22 cellular contexts compared by ENCODE assay signal in genomic region chr2:55116966-55117365, GRCh38.
"Had no signal": no experiment of that assay in that cellular context is flagged by ENCODE, and none has a peak within 500 bp of the region (broad histone marks: within the 10 kb centered on the region; RNA-seq: fewer than 3 reads in every experiment).

No MANE protein-coding gene starts in this region.

- H3K4me2 ChIP-seq: neural progenitor cell had no signal

- H3K27me3 ChIP-seq: brain microvascular endothelial cell, neural progenitor cell, tibial nerve had no signal

- H3K9me3 ChIP-seq: tibial nerve had no signal

- H3K9ac ChIP-seq: neural progenitor cell had no signal

- H3K36me3 ChIP-seq: brain microvascular endothelial cell, neural progenitor cell, tibial nerve had no signal

- H3K9me3 Mint-ChIP-seq: activated B cell treated with CpG ODN at 0.5 μM for 24 hours; activated CD4-positive, alpha-beta memory T cell treated with anti-CD3 and anti-CD28 coated beads, Interleukin-2, amount 10 ng/mL, durations not matched to agents 7 days and 5 days; activated naive CD8-positive, alpha-beta T cell treated with anti-CD3 and anti-CD28 coated beads, Interleukin-2, amount 10 ng/mL, durations not matched to agents 7 days and 5 days; activated T-helper 2 cell treated with anti-CD3 and anti-CD28 coated beads, Interferon-gamma antibody, Interleukin-2, Interleukin-4, amounts not matched to agents 10 μg/mL and 5 μg/mL and 100 μg/mL, durations not matched to agents 14 hours and 24 hours and 36 hours; central memory CD8-positive, alpha-beta T cell; effector memory CD8-positive, alpha-beta T cell; neural progenitor cell; T-cell had no signal

- DNase-seq: activated B cell treated with CpG ODN at 0.5 μM for 24 hours; activated CD4-positive, alpha-beta memory T cell treated with anti-CD3 and anti-CD28 coated beads, Interleukin-2, amount 10 ng/mL, durations not matched to agents 7 days and 5 days; activated CD4-positive, alpha-beta T cell treated with anti-CD3 and anti-CD28 coated beads for 48 hours; activated naive CD4-positive, alpha-beta T cell treated with Interleukin-2 at 50 U/mL for 16 hours; activated naive CD8-positive, alpha-beta T cell treated with anti-CD3 and anti-CD28 coated beads, Interleukin-2, amount 10 ng/mL, durations not matched to agents 7 days and 5 days; activated T-cell treated with anti-CD3 and anti-CD28 coated beads, Interleukin-2, amount 50 U/mL, for 1 hour; amygdala; brain microvascular endothelial cell; dermis blood vessel endothelial cell; effector memory CD8-positive, alpha-beta T cell; left colon; midbrain; stimulated activated CD4-positive, alpha-beta T cell treated with anti-CD3 and anti-CD28 coated beads, Interleukin-2, amount 100 ng/mL, for 24 hours; stimulated activated naive CD8-positive, alpha-beta T cell treated with anti-CD3 and anti-CD28 coated beads, Interleukin-15, Interleukin-2, amounts not matched to agents 100 U/mL and 50 U/mL, for 24 hours; T-cell; T-helper 9 cell had no signal

- H3K36me3 Mint-ChIP-seq: activated naive CD8-positive, alpha-beta T cell treated with anti-CD3 and anti-CD28 coated beads, Interleukin-2, amount 10 ng/mL, durations not matched to agents 7 days and 5 days; neural progenitor cell; T-cell had no signal

- H3K4me3 ChIP-seq: lung, neural progenitor cell, tibial nerve had no signal

- H3K4me1 Mint-ChIP-seq: activated naive CD8-positive, alpha-beta T cell treated with anti-CD3 and anti-CD28 coated beads, Interleukin-2, amount 10 ng/mL, durations not matched to agents 7 days and 5 days; central memory CD8-positive, alpha-beta T cell had no signal

- H2AFZ ChIP-seq: neural progenitor cell had no signal

- ATAC-seq: effector memory CD8-positive, alpha-beta T cell; left colon; stimulated activated naive CD8-positive, alpha-beta T cell treated with anti-CD3 and anti-CD28 coated beads, Interleukin-15, Interleukin-2, amounts not matched to agents 100 U/mL and 50 U/mL, for 24 hours; T-cell had no signal

- H3K27ac ChIP-seq: neural progenitor cell, tibial nerve had no signal

- H3K27ac Mint-ChIP-seq: activated B cell treated with CpG ODN at 0.5 μM for 24 hours; activated CD4-positive, alpha-beta memory T cell treated with anti-CD3 and anti-CD28 coated beads, Interleukin-2, amount 10 ng/mL, durations not matched to agents 7 days and 5 days; activated naive CD8-positive, alpha-beta T cell treated with anti-CD3 and anti-CD28 coated beads, Interleukin-2, amount 10 ng/mL, durations not matched to agents 7 days and 5 days; activated T-helper 2 cell treated with anti-CD3 and anti-CD28 coated beads, Interferon-gamma antibody, Interleukin-2, Interleukin-4, amounts not matched to agents 10 μg/mL and 5 μg/mL and 100 μg/mL, durations not matched to agents 14 hours and 24 hours and 36 hours; effector memory CD8-positive, alpha-beta T cell; neural progenitor cell; progenitor cell of endocrine pancreas; T-cell had no signal

- H3K4me3 Mint-ChIP-seq: activated B cell treated with CpG ODN at 0.5 μM for 24 hours; activated CD4-positive, alpha-beta memory T cell treated with anti-CD3 and anti-CD28 coated beads, Interleukin-2, amount 10 ng/mL, durations not matched to agents 7 days and 5 days; activated naive CD8-positive, alpha-beta T cell treated with anti-CD3 and anti-CD28 coated beads, Interleukin-2, amount 10 ng/mL, durations not matched to agents 7 days and 5 days; central memory CD8-positive, alpha-beta T cell; effector memory CD8-positive, alpha-beta T cell; neural progenitor cell; T-cell had no signal

- H3K27me3 Mint-ChIP-seq: activated CD4-positive, alpha-beta memory T cell treated with anti-CD3 and anti-CD28 coated beads, Interleukin-2, amount 10 ng/mL, durations not matched to agents 7 days and 5 days; central memory CD8-positive, alpha-beta T cell; T-cell had no signal
